32 cellular contexts compared by ENCODE assay signal in the genomic region with DNA sequence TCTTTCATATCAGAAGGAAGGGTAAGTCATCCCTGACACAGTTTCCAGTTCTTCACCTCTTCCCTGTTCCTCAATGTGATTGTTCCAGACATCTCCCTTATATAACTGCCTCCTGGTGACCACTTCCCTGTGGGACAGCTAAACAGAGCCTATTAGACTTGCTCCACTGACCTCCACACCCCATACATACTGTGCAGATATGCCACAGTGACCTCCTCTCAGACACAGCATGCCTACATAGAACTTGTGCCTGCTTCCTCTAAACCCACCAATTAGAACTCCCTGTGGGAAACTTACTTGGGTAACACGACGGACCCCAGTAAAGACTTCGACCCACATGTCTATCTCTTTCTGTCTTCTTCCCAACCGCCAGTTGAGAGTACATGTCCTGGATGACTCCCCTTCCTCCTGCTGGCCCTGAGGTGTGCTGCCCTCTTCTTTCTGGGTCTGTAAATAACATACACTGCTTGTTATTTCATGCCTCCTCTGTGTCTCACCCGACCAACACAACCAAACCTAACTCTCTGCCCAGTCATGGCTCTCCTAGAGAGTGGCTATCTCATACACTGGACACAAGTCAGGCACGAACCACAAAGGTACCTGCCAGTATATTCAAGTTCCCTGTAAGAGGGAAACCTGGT. TPM values are rescaled to one million over a fixed set of nuclear protein-coding genes. Genes with fewer than 3 reads are reported as not detected.
"Had no signal": no experiment of that assay in that cellular context is flagged by ENCODE, and none has a peak within 500 bp of the region (broad histone marks: within the 10 kb centered on the region; RNA-seq: fewer than 3 reads in every experiment).

No MANE protein-coding gene starts in this region.

- H3K4me1 ChIP-seq: colonic mucosa, foreskin keratinocyte, left lung, prostate gland, thyroid gland, uterus had no signal

- FAIRE-seq: endothelial cell of umbilical vein, islet of Langerhans had no signal

- H3K27me3 ChIP-seq: colonic mucosa, esophagus muscularis mucosa, foreskin keratinocyte, gastroesophageal sphincter, heart right ventricle, left lung, right atrium auricular region, sigmoid colon, stomach, thyroid gland, uterus had no signal

- H3K27me3 Mint-ChIP-seq: dendritic cell treated with granulocyte-macrophage colony-stimulating factor and Interleukin-4, amounts not matched to agents 40 ng/mL and 50 ng/mL, for 4 days had no signal

- H3K4me3 Mint-ChIP-seq: dendritic cell treated with granulocyte-macrophage colony-stimulating factor and Interleukin-4, amounts not matched to agents 40 ng/mL and 50 ng/mL, for 4 days; mesothelial cell of epicardium; naive thymus-derived CD4-positive, alpha-beta T cell; nephron; stimulated activated naive B cell treated with anti-CD40 and anti-IgM and Interleukin-4, amounts not matched to agents 10 μg/mL and 1 μg/mL and 100 μg/mL, for 72 hours had no signal

- DNase-seq: colonic mucosa; effector memory CD4-positive, alpha-beta T cell; foreskin keratinocyte; heart right ventricle; hippocampal formation; left cardiac atrium; left lung; mesenchymal stem cell; naive thymus-derived CD4-positive, alpha-beta T cell; nucleus accumbens; sigmoid colon; stimulated activated CD4-positive, alpha-beta T cell treated with anti-CD3 and anti-CD28 coated beads, Interleukin-2, amount 100 ng/mL, for 24 hours; stimulated activated CD4-positive, alpha-beta T cell treated with anti-CD3 and anti-CD28 coated beads, Interleukin-4, amount 100 ng/mL, for 24 hours; stimulated activated naive B cell treated with anti-CD40 and anti-IgM and Interleukin-4, amounts not matched to agents 10 μg/mL and 1 μg/mL and 100 μg/mL, for 72 hours; stomach; thyroid gland; trophoblast cell; uterus had no signal

- H3K9me3 ChIP-seq: colonic mucosa, esophagus muscularis mucosa, gastroesophageal sphincter, heart right ventricle, left lung, prostate gland, right atrium auricular region, sigmoid colon, stomach, thyroid gland, uterus had no signal

- H3K9me3 Mint-ChIP-seq: dendritic cell treated with granulocyte-macrophage colony-stimulating factor and Interleukin-4, amounts not matched to agents 40 ng/mL and 50 ng/mL, for 4 days; nephron; stimulated activated naive B cell treated with anti-CD40 and anti-IgM and Interleukin-4, amounts not matched to agents 10 μg/mL and 1 μg/mL and 100 μg/mL, for 72 hours had no signal

- H3K27ac Mint-ChIP-seq: dendritic cell treated with granulocyte-macrophage colony-stimulating factor and Interleukin-4, amounts not matched to agents 40 ng/mL and 50 ng/mL, for 4 days; mesothelial cell of epicardium; nephron; stimulated activated naive B cell treated with anti-CD40 and anti-IgM and Interleukin-4, amounts not matched to agents 10 μg/mL and 1 μg/mL and 100 μg/mL, for 72 hours had no signal

- H3K36me3 ChIP-seq: colonic mucosa, esophagus muscularis mucosa, gastroesophageal sphincter, heart right ventricle, left lung, prostate gland, right atrium auricular region, sigmoid colon, stomach, thyroid gland, uterus had no signal

- H3K27ac ChIP-seq: colonic mucosa, esophagus muscularis mucosa, foreskin keratinocyte, gastroesophageal sphincter, heart right ventricle, left lung, prostate gland, right atrium auricular region, sigmoid colon, stomach, thyroid gland, uterus had no signal

- H3K36me3 Mint-ChIP-seq: mesothelial cell of epicardium; naive thymus-derived CD4-positive, alpha-beta T cell; stimulated activated naive B cell treated with anti-CD40 and anti-IgM and Interleukin-4, amounts not matched to agents 10 μg/mL and 1 μg/mL and 100 μg/mL, for 72 hours had no signal

- H3K4me1 Mint-ChIP-seq: stimulated activated naive B cell treated with anti-CD40 and anti-IgM and Interleukin-4, amounts not matched to agents 10 μg/mL and 1 μg/mL and 100 μg/mL, for 72 hours had no signal

- ATAC-seq: foreskin keratinocyte; gastroesophageal sphincter; heart right ventricle; left cardiac atrium; left lung; naive thymus-derived CD4-positive, alpha-beta T cell had no signal

- H3K4me3 ChIP-seq: colonic mucosa, esophagus muscularis mucosa, gastroesophageal sphincter, heart right ventricle, left lung, prostate gland, right atrium auricular region, sigmoid colon, stomach, thyroid gland, uterus had no signal

RNA-seq across cellular contexts. Expression of gene IGSF11, which starts 53.0 kb away (rescaled TPM):
- total RNA-seq: chondrocyte, endothelial cell of umbilical vein, epithelial cell of proximal tubule, foreskin keratinocyte, kidney epithelial cell, osteocyte had no signal
- polyA plus RNA-seq: endothelial cell of umbilical vein, fibroblast of lung, foreskin keratinocyte had no signal
